ENCODE assay signal across 8 cellular contexts in genomic region chr9:120580591-120580896, GRCh38. TPM values are rescaled to one million over a fixed set of nuclear protein-coding genes. Genes with fewer than 3 reads are reported as not detected.
DNase-seq lines count a peak whose midpoint lies in the region; ATAC-seq, FAIRE-seq and TF ChIP-seq lines count a peak whose summit lies in the region.

No MANE protein-coding gene starts in this region.

- peak overlapping the region; percentile 99 for H2AFZ ChIP-seq in ACC112 (ENCODE audit: low read length, unreplicated experiment)

- H3K36me3 ChIP-seq in ACC112 (ENCODE audit: insufficient read depth, low read length) (no peaks in the 10 kb centered on the region), HUES64 (ENCODE audit: insufficient read depth, low read length) (no peaks in the 10 kb centered on the region), pancreas (no peaks in the 10 kb centered on the region)

- H3K79me2 ChIP-seq in ACC112 (ENCODE audit: control insufficient read depth, insufficient read depth, low read length, unreplicated experiment): peaks cover 40% of the 10 kb centered on the region

- H3K4me3 Mint-ChIP-seq in MCF 10A (ENCODE audit: unreplicated experiment): peak overlapping the region; percentile 91
- peak overlapping the region; percentile 96 for H3K4me3 Mint-ChIP-seq in natural killer cell

- no peaks in the 10 kb centered on the region for H3K27me3 Mint-ChIP-seq in MCF 10A (ENCODE audit: insufficient read depth, unreplicated experiment)
- no peaks in the 10 kb centered on the region for H3K27me3 Mint-ChIP-seq in natural killer cell (ENCODE audit: low read depth in 2 of 2)

- intact Hi-C loops in MCF 10A (cut with micrococcal nuclease): no loop called here
- intact Hi-C loops in natural killer cell (cut with micrococcal nuclease): loop anchor here (2.0 kb wide), 1 partner anchor 134 kb away; the partner anchor contains the start of gene MEGF9
- intact Hi-C loops in pancreas (cut with DNase I): no loop called here

- H3K9me3 ChIP-seq in HUES64 (ENCODE audit: insufficient read depth, low read depth, low read length) (no peaks in the 10 kb centered on the region), pancreas (no peaks in the 10 kb centered on the region)

- no TSS peak for BruUV-seq in MCF 10A (replicated peaks; lab: Mats Ljungman, UMichigan)

- FAIRE-seq in pancreas (lab: Jason Lieb, UNC): no peak

- POLR2A ChIA-PET in MCF 10A (lab: Yijun Ruan, JAX): no interaction called here

- no peak for TF ChIP-seq CTCF in MCF 10A (IDR thresholded peaks at IDR 0.05; ENCODE audit: unreplicated experiment)
- no peak for TF ChIP-seq CTCF in natural killer cell (IDR thresholded peaks at IDR 0.05)
- no peak for TF ChIP-seq CTCF in pancreas (IDR thresholded peaks at IDR 0.05)

- H3K9me3 Mint-ChIP-seq in MCF 10A (ENCODE audit: unreplicated experiment): no peaks in the 10 kb centered on the region
- H3K9me3 Mint-ChIP-seq in natural killer cell: no peaks in the 10 kb centered on the region

- no peak for DNase-seq in MCF 10A (ENCODE audit: unreplicated experiment)
- DNase-seq in natural killer cell: no peak
- DNase-seq in EL: no peak
- no peak for DNase-seq in NCI-H2227 (lab: John Stamatoyannopoulos, UW; ENCODE audit: unreplicated experiment)
- DNase-seq in pancreas: no peak
- DNase-seq in NCI-H1694 treated with DMSO at 0.1 percent for 48 hours (lab: John Stamatoyannopoulos, UW): no peak

- H3K27ac ChIP-seq in ACC112 (ENCODE audit: low read depth, low read length) (peak overlapping the region; percentile 56), HUES64 (ENCODE audit: low read depth, low read length) (peak overlapping the region; percentile 62), pancreas (no peak overlapping the region)

- peak overlapping the region; percentile 54; the same call in 1 of the 2 replicates for H3K9ac ChIP-seq in HUES64 (ENCODE audit: low read depth, low read length)

- 93% methylated on average over 2 of the region's 2 CpGs for WGBS in HUES64
- 98 to 100% methylated on average over 2 of the region's 2 CpGs for WGBS in pancreas, 2 donors

- peaks cover 4% of the 10 kb centered on the region for H3K36me3 Mint-ChIP-seq in MCF 10A (ENCODE audit: insufficient read depth, unreplicated experiment)
- H3K36me3 Mint-ChIP-seq in natural killer cell: no peaks in the 10 kb centered on the region

- ATAC-seq in natural killer cell: no peak
- no peak for ATAC-seq in pancreas

- H3K27ac Mint-ChIP-seq in MCF 10A (ENCODE audit: low read depth, unreplicated experiment) (peak overlapping the region; percentile 92), natural killer cell (peak overlapping the region; percentile 92 to 95)

- CTCF ChIA-PET in MCF 10A (lab: Yijun Ruan, JAX): interaction anchor here (1.0 kb wide), 1 partner anchor 22 kb away, joined by 5 read pairs; no protein-coding TSS in a partner anchor

- H3K4me1 Mint-ChIP-seq in MCF 10A (ENCODE audit: insufficient read depth, unreplicated experiment): no peaks in the 10 kb centered on the region
- H3K4me1 Mint-ChIP-seq in natural killer cell: peaks cover 28 to 43% of the 10 kb centered on the region in 2 donors

- H3K4me3 ChIP-seq in ACC112 (ENCODE audit: low read depth, low read length) (peak overlapping the region; percentile 100), HUES64 (ENCODE audit: low read length) (peak overlapping the region; percentile 44), pancreas (peak overlapping the region in 2 of 4 donors; percentile 73 to 90)

- peaks cover 18% of the 10 kb centered on the region for H3K4me1 ChIP-seq in ACC112 (ENCODE audit: control insufficient read depth, insufficient read depth, low read length, unreplicated experiment)
- peaks cover 3% of the 10 kb centered on the region; the same call in 1 of the 2 replicates for H3K4me1 ChIP-seq in HUES64 (ENCODE audit: insufficient read depth, low read length)
- H3K4me1 ChIP-seq in pancreas: peaks cover 0 to 12% (median 6%) of the 10 kb centered on the region in 3 donors

- H3K27me3 ChIP-seq in ACC112 (ENCODE audit: insufficient read depth, low read length): no peaks in the 10 kb centered on the region
- no peaks in the 10 kb centered on the region for H3K27me3 ChIP-seq in HUES64 (ENCODE audit: insufficient read depth, low read length)
- H3K27me3 ChIP-seq in pancreas: no peaks in the 10 kb centered on the region

RNA-seq across cellular contexts. Expression of gene CDK5RAP2, which starts 0.6 kb away (rescaled TPM):
- polyA plus RNA-seq in HUES64 (2013, experiment 1 of 2): 35.0 TPM
- polyA plus RNA-seq in HUES64 (2013, experiment 2 of 2): 35.6 TPM
- total RNA-seq in MCF 10A (2022) (43.4 and 50.0 TPM in 2 replicates), natural killer cell (10 to 100 TPM; 81.5 to 95.7 (median 82.4) TPM), pancreas (10 to 100 TPM; 14.8 to 29.4 (median 21.6) TPM)
- 10 to 100 TPM; 20.5 to 37.1 TPM for polyA plus RNA-seq in pancreas

Comparison
In these comparisons a context has a peak if more than half of its experiments do, and no peak if none do; other contexts are left out.
1. H3K27ac ChIP-seq: peak in ACC112 (single experiment) and HUES64 (single experiment); none in pancreas (0 of 4).